ENCODE assay signal across 32 cellular contexts in genomic region chr11:1278766-1279673, GRCh38. TPM values are rescaled to one million over a fixed set of nuclear protein-coding genes. Genes with fewer than 3 reads are reported as not detected.
"Had no signal": no experiment of that assay in that cellular context is flagged by ENCODE, and none has a peak within 500 bp of the region (broad histone marks: within the 10 kb centered on the region; RNA-seq: fewer than 3 reads in every experiment).

No MANE protein-coding gene starts in this region.

- ATAC-seq: activated naive CD8-positive, alpha-beta T cell treated with anti-CD3 and anti-CD28 coated beads, Interleukin-2, amount 50 U/mL, for 24 hours; activated T-cell treated with anti-CD3 and anti-CD28 coated beads, Interleukin-2, amount 50 U/mL, for 4 hours; esophagus mucosa; heart left ventricle; natural killer cell had no signal

- FAIRE-seq: colon, endothelial cell of umbilical vein had no signal

- H3K9me3 ChIP-seq: heart left ventricle, tibial nerve had no signal

- H3K27ac ChIP-seq: heart left ventricle, tibial nerve, WERI-Rb-1 had no signal

- H3K4me3 ChIP-seq: heart left ventricle, lung, smooth muscle cell, tibial nerve had no signal

- H3K27me3 ChIP-seq: heart left ventricle, tibial nerve had no signal

- H3K4me2 ChIP-seq: smooth muscle cell had no signal

- DNase-seq: activated CD4-positive, alpha-beta memory T cell treated with anti-CD3 and anti-CD28 coated beads, Interleukin-2, amount 10 ng/mL, durations not matched to agents 7 days and 5 days; activated CD4-positive, alpha-beta T cell treated with anti-CD3 and anti-CD28 coated beads, Interleukin-2, amount 10 ng/mL, durations not matched to agents 7 days and 5 days; activated CD4-positive, CD25-positive, alpha-beta regulatory T cell treated with anti-CD3 and anti-CD28 coated beads, Interleukin-2, amount 50 U/mL, for 72 hours; activated naive CD8-positive, alpha-beta T cell treated with anti-CD3 and anti-CD28 coated beads, Interleukin-2, amount 50 U/mL, for 24 hours; activated T-cell treated with anti-CD3 and anti-CD28 coated beads, Interleukin-2, amount 50 U/mL, for 4 hours; anterior cingulate cortex; dermis blood vessel endothelial cell; effector CD8-positive, alpha-beta T cell; foreskin fibroblast; hypothalamus; immature natural killer cell; mesendoderm; natural killer cell; retina; stimulated activated CD4-positive, alpha-beta T cell treated with anti-CD3 and anti-CD28 coated beads, Interleukin-15, amount 100 ng/mL, for 24 hours; stimulated activated CD4-positive, alpha-beta T cell treated with anti-CD3 and anti-CD28 coated beads, Interleukin-2, amount 100 ng/mL, for 24 hours; stimulated activated naive CD4-positive, alpha-beta T cell; T1000; WERI-Rb-1 had no signal

RNA-seq across cellular contexts. Expression of gene MUC5B, which starts 56.2 kb away (rescaled TPM):
- total RNA-seq: activated CD4-positive, alpha-beta memory T cell treated with anti-CD3 and anti-CD28 coated beads, Interleukin-2, amount 10 ng/mL, durations not matched to agents 7 days and 5 days; activated CD4-positive, alpha-beta T cell treated with anti-CD3 and anti-CD28 coated beads, Interleukin-2, amount 10 ng/mL, durations not matched to agents 7 days and 5 days; activated T-helper 2 cell treated with anti-CD3 and anti-CD28 coated beads, Interferon-gamma antibody, Interleukin-2, Interleukin-4, amounts not matched to agents 10 μg/mL and 5 μg/mL and 100 μg/mL, durations not matched to agents 14 hours and 24 hours and 36 hours; bronchial epithelial cell; dermis blood vessel endothelial cell; endothelial cell of umbilical vein; heart left ventricle; kidney epithelial cell; natural killer cell; osteoblast; smooth muscle cell; temporal lobe; ureter had no signal
- polyA plus RNA-seq: endothelial cell of umbilical vein, immature natural killer cell, smooth muscle cell had no signal
